Comparison of ENCODE assay signal across 8 cellular contexts in genomic region chrX:24148118-24148517, GRCh38. TPM values are rescaled to one million over a fixed set of nuclear protein-coding genes. Genes with fewer than 3 reads are reported as not detected.
DNase-seq lines count a peak whose midpoint lies in the region; ATAC-seq and TF ChIP-seq lines count a peak whose summit lies in the region.

No MANE protein-coding gene starts in this region.

- H3K36me3 Mint-ChIP-seq in activated naive CD4-positive, alpha-beta T cell treated with anti-CD3 and anti-CD28 coated beads, Interleukin-2, amount 10 ng/mL, durations not matched to agents 7 days and 5 days, result peaks cover 17% of the 10 kb centered on the region
- H3K36me3 Mint-ChIP-seq in activated T-helper 17 cell treated with anti-CD3 and anti-CD28 coated beads, Interleukin-2, amount 50 U/mL, for 72 hours (ENCODE audit: low read depth), result peaks cover 29% of the 10 kb centered on the region

- no peaks in the 10 kb centered on the region for H3K9me3 Mint-ChIP-seq in activated naive CD4-positive, alpha-beta T cell treated with anti-CD3 and anti-CD28 coated beads, Interleukin-2, amount 10 ng/mL, durations not matched to agents 7 days and 5 days
- H3K9me3 Mint-ChIP-seq in activated T-helper 17 cell treated with anti-CD3 and anti-CD28 coated beads, Interleukin-2, amount 50 U/mL, for 72 hours, result no peaks in the 10 kb centered on the region

- peak overlapping the region; percentile 74 for H3K4me3 Mint-ChIP-seq in activated naive CD4-positive, alpha-beta T cell treated with anti-CD3 and anti-CD28 coated beads, Interleukin-2, amount 10 ng/mL, durations not matched to agents 7 days and 5 days
- peak overlapping the region; percentile 77 for H3K4me3 Mint-ChIP-seq in activated T-helper 17 cell treated with anti-CD3 and anti-CD28 coated beads, Interleukin-2, amount 50 U/mL, for 72 hours

- H3K9me3 ChIP-seq in tibial artery, result no peaks in the 10 kb centered on the region

- H3K27me3 ChIP-seq in layer of hippocampus (ENCODE audit: control insufficient read depth, insufficient read depth, low read length) (no peaks in the 10 kb centered on the region), tibial artery (no peaks in the 10 kb centered on the region)

- H3K4me3 ChIP-seq in tibial artery, result peak overlapping the region; percentile 66 to 72

- H3K27me3 Mint-ChIP-seq in activated naive CD4-positive, alpha-beta T cell treated with anti-CD3 and anti-CD28 coated beads, Interleukin-2, amount 10 ng/mL, durations not matched to agents 7 days and 5 days, result no peaks in the 10 kb centered on the region
- H3K27me3 Mint-ChIP-seq in activated T-helper 17 cell treated with anti-CD3 and anti-CD28 coated beads, Interleukin-2, amount 50 U/mL, for 72 hours, result no peaks in the 10 kb centered on the region

- peaks cover 59% of the 10 kb centered on the region for H3K4me1 Mint-ChIP-seq in activated naive CD4-positive, alpha-beta T cell treated with anti-CD3 and anti-CD28 coated beads, Interleukin-2, amount 10 ng/mL, durations not matched to agents 7 days and 5 days
- H3K4me1 Mint-ChIP-seq in activated T-helper 17 cell treated with anti-CD3 and anti-CD28 coated beads, Interleukin-2, amount 50 U/mL, for 72 hours, result peaks cover 15% of the 10 kb centered on the region

- TF ChIP-seq CTCF in tibial artery (IDR thresholded peaks at IDR 0.05), result no peak

- H3K36me3 ChIP-seq in tibial artery, result no peaks in the 10 kb centered on the region

- POLR2A ChIA-PET in HEK293T (lab: Yijun Ruan, JAX), result interaction anchor here (0.9 to 1.4 kb wide), 2 partner anchors 41 to 53 kb away, joined by 3 to 4 read pairs; no protein-coding TSS in a partner anchor

- peak overlapping the region; percentile 88 for H3K27ac ChIP-seq in layer of hippocampus (ENCODE audit: low read depth, low read length)
- peak overlapping the region; percentile 97 to 98 for H3K27ac ChIP-seq in tibial artery

- CTCF ChIA-PET in activated naive CD4-positive, alpha-beta T cell treated with anti-CD3 and anti-CD28 coated beads, Interleukin-2, amount 10 ng/mL, durations not matched to agents 7 days and 5 days (lab: Charles Lee), result no interaction called here
- CTCF ChIA-PET in HEK293T (lab: Yijun Ruan, JAX), result interaction anchor here (0.6 kb wide), 1 partner anchor 81 kb away, joined by 3 read pairs; no protein-coding TSS in a partner anchor

- H3K27ac Mint-ChIP-seq in activated naive CD4-positive, alpha-beta T cell treated with anti-CD3 and anti-CD28 coated beads, Interleukin-2, amount 10 ng/mL, durations not matched to agents 7 days and 5 days, result peak overlapping the region; percentile 97
- H3K27ac Mint-ChIP-seq in activated T-helper 17 cell treated with anti-CD3 and anti-CD28 coated beads, Interleukin-2, amount 50 U/mL, for 72 hours, result peak overlapping the region; percentile 87

- intact Hi-C loops in tibial artery (cut with DNase I; ENCODE audit: low total_unique reads), result no loop called here

- peaks cover 0 to 37% (median 20%) of the 10 kb centered on the region in 4 donors for H3K4me1 ChIP-seq in tibial artery

- no peak for DNase-seq in activated naive CD4-positive, alpha-beta T cell treated with anti-CD3 and anti-CD28 coated beads, Interleukin-2, amount 10 ng/mL, durations not matched to agents 7 days and 5 days
- DNase-seq in activated naive CD4-positive, alpha-beta T cell treated with anti-CD3 and anti-CD28 coated beads, Interleukin-2, amount 50 U/mL, for 16 hours, result no peak
- no peak for DNase-seq in tibial artery
- no peak for DNase-seq in AG20443 (ENCODE audit: low spot score)
- DNase-seq in HEK293T (ENCODE audit: extremely low spot score), result no peak
- DNase-seq in anterior cingulate cortex (lab: John Stamatoyannopoulos, UW), result no peak

- ATAC-seq in activated T-helper 17 cell treated with anti-CD3 and anti-CD28 coated beads, Interleukin-2, amount 50 U/mL, for 72 hours (replicated peaks), result no peak

TF ChIP-seq in HEK293T, 16 proteins besides CTCF, POLR2A, EP300 and RAD21:
- TF ChIP-seq LEF1 (IDR thresholded peaks at IDR 0.05; ENCODE audit: borderline replicate concordance) (no peak), SUZ12 (IDR thresholded peaks at IDR 0.05) (no peak), SP1 (IDR thresholded peaks at IDR 0.05) (no peak), FOXA1 (IDR thresholded peaks at IDR 0.05) (no peak), NFRKB (IDR thresholded peaks at IDR 0.05) (no peak), FOXM1 (IDR thresholded peaks at IDR 0.05; ENCODE audit: borderline replicate concordance) (no peak), ARNT (IDR thresholded peaks at IDR 0.05) (no peak), BHLHE40 (IDR thresholded peaks at IDR 0.05; ENCODE audit: borderline replicate concordance) (no peak), FOXK2 (IDR thresholded peaks at IDR 0.05) (no peak), ELF4 (IDR thresholded peaks at IDR 0.05) (no peak), HDGF (IDR thresholded peaks at IDR 0.05; ENCODE audit: borderline replicate concordance) (no peak), L3MBTL2 (conservative IDR thresholded peaks at IDR 0.05) (no peak), PKNOX1 (IDR thresholded peaks at IDR 0.05) (no peak), ZNF384 (IDR thresholded peaks at IDR 0.05) (no peak), CTBP1 (IDR thresholded peaks at IDR 0.05; ENCODE audit: borderline replicate concordance) (no peak), TARDBP (IDR thresholded peaks at IDR 0.05) (no peak)

RNA-seq across cellular contexts. Expression of gene ZFX, which starts 1.4 kb away (rescaled TPM):
- 10 to 100 TPM; 41.0 to 42.9 TPM for total RNA-seq in activated T-helper 17 cell treated with anti-CD3 and anti-CD28 coated beads, Interleukin-2, amount 50 U/mL, for 72 hours
